In genomic region chr1:199357591-199357990, GRCh38 we compare ENCODE assay signal across 1 cellular context.
TF ChIP-seq lines count a peak whose summit lies in the region.

No MANE protein-coding gene starts in this region.

TF ChIP-seq in K562, 482 proteins besides CTCF, POLR2A, EP300 and RAD21 (continued from another document):
- TF ChIP-seq ATF3 (IDR thresholded peaks at IDR 0.05) (peak; percentile 30; the same call in 1 of the 2 replicates), ATF3 (CRISPR knock-in tag; conservative IDR thresholded peaks at IDR 0.05) (no peak), RBBP5 (IDR thresholded peaks at IDR 0.05; ENCODE audit: borderline replicate concordance, insufficient read depth, low read length, poor library complexity, severe bottlenecking) (no peak), ZNF143 (CRISPR knock-in tag; IDR thresholded peaks at IDR 0.05) (no peak), PRDM10 (IDR thresholded peaks at IDR 0.05; ENCODE audit: partially characterized antibody) (no peak), FOXP1 (CRISPR knock-in tag; IDR thresholded peaks at IDR 0.05) (no peak), ZNF76 (CRISPR knock-in tag; IDR thresholded peaks at IDR 0.05; ENCODE audit: borderline replicate concordance) (no peak), CBFA2T2 (conservative IDR thresholded peaks at IDR 0.05) (no peak), ZNF778 (CRISPR knock-in tag; IDR thresholded peaks at IDR 0.05) (no peak), ARID3B (CRISPR knock-in tag; IDR thresholded peaks at IDR 0.05; ENCODE audit: borderline replicate concordance) (no peak), NFE2 (IDR thresholded peaks at IDR 0.05; ENCODE audit: low read depth) (no peak), NR2C2 (CRISPR knock-in tag; IDR thresholded peaks at IDR 0.05) (no peak), NR2C2 (tag; IDR thresholded peaks at IDR 0.05) (no peak), JUN (IDR thresholded peaks at IDR 0.05; ENCODE audit: borderline replicate concordance, low read depth, low read length) (no peak), JUN (CRISPR knock-in tag; IDR thresholded peaks at IDR 0.05; ENCODE audit: borderline replicate concordance) (no peak)
